In genomic region chr5:1893754-1894153, GRCh38 we compare ENCODE assay signal across 31 cellular contexts. TPM values are rescaled to one million over a fixed set of nuclear protein-coding genes. Genes with fewer than 3 reads are reported as not detected.
"Had no signal": no experiment of that assay in that cellular context is flagged by ENCODE, and none has a peak within 500 bp of the region (broad histone marks: within the 10 kb centered on the region; RNA-seq: fewer than 3 reads in every experiment).

No MANE protein-coding gene starts in this region.

- H3K36me3 Mint-ChIP-seq: naive thymus-derived CD8-positive, alpha-beta T cell; stimulated activated memory B cell treated with anti-CD40 and anti-IgM and Interleukin-4, amounts not matched to agents 10 μg/mL and 1 μg/mL and 100 μg/mL, for 72 hours; type B pancreatic cell had no signal

- H3K27ac ChIP-seq: lower lobe of right lung, pancreas, prostate gland, sigmoid colon, tibial nerve, uterus had no signal

- H3K4me3 ChIP-seq: lower lobe of right lung, pancreas, prostate gland, sigmoid colon, tibial nerve, uterus had no signal

- ATAC-seq: left lobe of liver; lower lobe of right lung; naive thymus-derived CD8-positive, alpha-beta T cell; pancreas; right cardiac atrium; stimulated activated memory B cell treated with anti-CD40 and anti-IgM and Interleukin-4, amounts not matched to agents 10 μg/mL and 1 μg/mL and 100 μg/mL, for 72 hours; stimulated activated naive CD8-positive, alpha-beta T cell treated with anti-CD3 and anti-CD28 coated beads, Interleukin-15, amount 100 ng/mL, for 72 hours had no signal

- H3K27ac Mint-ChIP-seq: naive thymus-derived CD8-positive, alpha-beta T cell; stimulated activated memory B cell treated with anti-CD40 and anti-IgM and Interleukin-4, amounts not matched to agents 10 μg/mL and 1 μg/mL and 100 μg/mL, for 72 hours; stimulated activated naive CD8-positive, alpha-beta T cell treated with anti-CD3 and anti-CD28 coated beads, Interleukin-15, amount 100 ng/mL, for 72 hours; type B pancreatic cell had no signal

- H3K36me3 ChIP-seq: lower lobe of right lung, pancreas, prostate gland, sigmoid colon, tibial nerve, uterus had no signal

- H3K4me3 Mint-ChIP-seq: naive thymus-derived CD8-positive, alpha-beta T cell; stimulated activated memory B cell treated with anti-CD40 and anti-IgM and Interleukin-4, amounts not matched to agents 10 μg/mL and 1 μg/mL and 100 μg/mL, for 72 hours; stimulated activated naive CD8-positive, alpha-beta T cell treated with anti-CD3 and anti-CD28 coated beads, Interleukin-15, amount 100 ng/mL, for 72 hours; type B pancreatic cell had no signal

- H3K27me3 ChIP-seq: pancreas had no signal

- H3K9me3 ChIP-seq: lower lobe of right lung, pancreas, prostate gland, sigmoid colon, tibial nerve, uterus had no signal

- H3K4me1 Mint-ChIP-seq: stimulated activated memory B cell treated with anti-CD40 and anti-IgM and Interleukin-4, amounts not matched to agents 10 μg/mL and 1 μg/mL and 100 μg/mL, for 72 hours; stimulated activated naive CD8-positive, alpha-beta T cell treated with anti-CD3 and anti-CD28 coated beads, Interleukin-15, amount 100 ng/mL, for 72 hours had no signal

- DNase-seq: hypothalamus; islet precursor cell; mammary epithelial cell; mesenchymal stem cell; nucleus accumbens; retina; sigmoid colon; small intestine; stimulated activated CD4-positive, alpha-beta T cell treated with anti-CD3 and anti-CD28 coated beads, Interleukin-1b, Interleukin-23, amount 100 ng/mL, for 48 hours; stimulated activated CD4-positive, alpha-beta T cell treated with anti-CD3 and anti-CD28 coated beads, Interleukin-2, amount 100 ng/mL, for 48 hours; stimulated activated CD4-positive, alpha-beta T cell treated with anti-CD3 and anti-CD28 coated beads, Interleukin-4, amount 100 ng/mL, for 4 hours; stimulated activated CD8-positive, alpha-beta memory T cell treated with anti-CD3 and anti-CD28 coated beads, Interleukin-4, amount 100 ng/mL, for 48 hours; stimulated activated naive CD4-positive, alpha-beta T cell treated with Interleukin-2 at 50 U/mL for 16 hours; stimulated activated naive CD8-positive, alpha-beta T cell treated with anti-CD3 and anti-CD28 coated beads, Interleukin-15, amount 100 ng/mL, for 72 hours; substantia nigra; uterus had no signal

- H3K4me1 ChIP-seq: lower lobe of right lung, pancreas, prostate gland, sigmoid colon, tibial nerve, uterus had no signal

- H3K9me3 Mint-ChIP-seq: naive thymus-derived CD8-positive, alpha-beta T cell; stimulated activated memory B cell treated with anti-CD40 and anti-IgM and Interleukin-4, amounts not matched to agents 10 μg/mL and 1 μg/mL and 100 μg/mL, for 72 hours; stimulated activated naive CD8-positive, alpha-beta T cell treated with anti-CD3 and anti-CD28 coated beads, Interleukin-15, amount 100 ng/mL, for 72 hours; type B pancreatic cell had no signal

RNA-seq across cellular contexts. Expression of gene IRX4, which starts 11.0 kb away (rescaled TPM):
- total RNA-seq: left lobe of liver; liver; lower lobe of right lung; mucosa of gallbladder; naive thymus-derived CD8-positive, alpha-beta T cell; osteoblast; pancreas; sigmoid colon; temporal lobe; tibial nerve; ureter; uterus had no signal
- polyA plus RNA-seq: liver; naive thymus-derived CD8-positive, alpha-beta T cell; neural cell; right cardiac atrium had no signal
